ENCODE assay signal across 8 cellular contexts in genomic region chr12:106841471-106842302, GRCh38.
DNase-seq lines count a peak whose midpoint lies in the region; ATAC-seq and TF ChIP-seq lines count a peak whose summit lies in the region.

No MANE protein-coding gene starts in this region.

- H3K27me3 ChIP-seq in PC-9 (ENCODE audit: insufficient read depth, low read depth) (no peaks in the 10 kb centered on the region), mammary epithelial cell (ENCODE audit: insufficient read depth, low read length) (no peaks in the 10 kb centered on the region)

- H3K9me3 ChIP-seq in PC-9 (ENCODE audit: insufficient read depth, low read depth) (no peaks in the 10 kb centered on the region), mammary epithelial cell (replicated peaks; ENCODE audit: insufficient read depth, low read length) (no peaks in the 10 kb centered on the region)

- no peaks in the 10 kb centered on the region; the same call in 1 of the 2 replicates for H3F3A ChIP-seq in PC-9 (ENCODE audit: insufficient read depth, low read depth)

- TF ChIP-seq CTCF in PC-9 (conservative IDR thresholded peaks at IDR 0.05) (peak; percentile 78), mammary epithelial cell (conservative IDR thresholded peaks at IDR 0.05 in 1 of 2, IDR thresholded peaks at IDR 0.05 in 1 of 2; ENCODE audit: extremely low read depth in 1 of 2, insufficient read depth in 1 of 2, low read depth in 1 of 2, low read length in 2 of 2) (peak; percentile 50 to 60)

- H3K9me2 ChIP-seq in PC-9 (ENCODE audit: insufficient read depth) = no peaks in the 10 kb centered on the region

- POLR2A ChIA-PET in PC-9 (lab: Charles Lee; ENCODE audit: unreplicated experiment) = interaction anchor here (0.7 kb wide), 1 partner anchor 237 kb away, joined by 6 read pairs; no protein-coding TSS in a partner anchor

- H3K4me1 Mint-ChIP-seq in stimulated activated naive B cell treated with anti-CD40 and anti-IgM and Interleukin-4, amounts not matched to agents 10 μg/mL and 1 μg/mL and 100 μg/mL, for 72 hours = no peaks in the 10 kb centered on the region

- H3K4me3 Mint-ChIP-seq in stimulated activated naive B cell treated with anti-CD40 and anti-IgM and Interleukin-4, amounts not matched to agents 10 μg/mL and 1 μg/mL and 100 μg/mL, for 72 hours = no peak overlapping the region

- peaks cover 3 to 5% of the 10 kb centered on the region in 2 donors for H3K36me3 Mint-ChIP-seq in stimulated activated naive B cell treated with anti-CD40 and anti-IgM and Interleukin-4, amounts not matched to agents 10 μg/mL and 1 μg/mL and 100 μg/mL, for 72 hours

- in situ Hi-C loops in mammary epithelial cell (cut with MboI; ENCODE audit: low sequenced_read_pairs in 2 of 2) = loop anchor here (25.0 kb wide), 1 partner anchor 454 kb away; no protein-coding TSS in a partner anchor

- CTCF ChIA-PET in PC-9 (lab: Charles Lee) (interaction anchor here (0.5 to 1.3 kb wide), 4 partner anchors 455 to 486 kb away, joined by 3 to 7 read pairs (median 4); no protein-coding TSS in a partner anchor), mammary epithelial cell (lab: Charles Lee; ENCODE audit: low non-redundant PET) (interaction anchor here (0.5 to 1.2 kb wide), 5 partner anchors 78 to 584 kb away, joined by 3 to 11 read pairs (median 4); partner anchors contain the start of gene POLR3B)

- no peak overlapping the region for H3K4me3 ChIP-seq in PC-9
- H3K4me3 ChIP-seq in mammary epithelial cell (replicated peaks in 1 of 3; ENCODE audit: insufficient read depth in 1 of 3, low read depth in 2 of 3, low read length in 3 of 3) = no peak overlapping the region

- H3K27me3 Mint-ChIP-seq in stimulated activated naive B cell treated with anti-CD40 and anti-IgM and Interleukin-4, amounts not matched to agents 10 μg/mL and 1 μg/mL and 100 μg/mL, for 72 hours = peaks cover 8 to 16% of the 10 kb centered on the region in 2 donors

- no peaks in the 10 kb centered on the region for H4K20me1 ChIP-seq in PC-9 (ENCODE audit: insufficient read depth)
- no peaks in the 10 kb centered on the region for H4K20me1 ChIP-seq in mammary epithelial cell (ENCODE audit: insufficient read depth, low read length)

- dilution Hi-C loops in mammary epithelial cell (cut with HindIII; ENCODE audit: low sequenced_read_pairs) = no loop called here

- peak; percentile 41 to 43 for ATAC-seq in stimulated activated naive B cell treated with anti-CD40 and anti-IgM and Interleukin-4, amounts not matched to agents 10 μg/mL and 1 μg/mL and 100 μg/mL, for 72 hours (replicated peaks)
- ATAC-seq in HG02798 (IDR thresholded peaks at IDR 0.05; ENCODE audit: poor library complexity, unreplicated experiment) = no peak

- H2AFZ ChIP-seq in PC-9 (no peak overlapping the region), mammary epithelial cell (ENCODE audit: low read depth, low read length) (no peak overlapping the region)

- DNase-seq in DMS 273 (lab: John Stamatoyannopoulos, UW; ENCODE audit: unreplicated experiment) = peak; percentile 58
- DNase-seq in DMS 273 treated with DMSO at 0.1 percent for 48 hours (lab: John Stamatoyannopoulos, UW) = no peak
- peak; percentile 25 for DNase-seq in HPDE6-E6E7 (ENCODE audit: extremely low spot score)
- peak in 1 of 2 experiments; percentile 14 for DNase-seq in PC-9
- DNase-seq in mammary epithelial cell = peak; percentile 17
- peak; percentile 72 for DNase-seq in kidney glomerular epithelial cell (lab: John Stamatoyannopoulos, UW)
- no peak for DNase-seq in stimulated activated naive B cell treated with anti-CD40 and anti-IgM and Interleukin-4, amounts not matched to agents 10 μg/mL and 1 μg/mL and 100 μg/mL, for 72 hours

- BruUV-seq in PC-9 (replicated peaks; lab: Mats Ljungman, UMichigan) (no TSS peak), mammary epithelial cell (replicated peaks; lab: Mats Ljungman, UMichigan) (no TSS peak)

- H3K27ac ChIP-seq in PC-9 = no peak overlapping the region
- no peak overlapping the region for H3K27ac ChIP-seq in mammary epithelial cell (ENCODE audit: insufficient read depth, low read depth, low read length)

- no peak overlapping the region for H3K4me2 ChIP-seq in PC-9
- no peak overlapping the region for H3K4me2 ChIP-seq in mammary epithelial cell (ENCODE audit: insufficient read depth, low read depth, low read length)

- H3K9me3 Mint-ChIP-seq in stimulated activated naive B cell treated with anti-CD40 and anti-IgM and Interleukin-4, amounts not matched to agents 10 μg/mL and 1 μg/mL and 100 μg/mL, for 72 hours = no peaks in the 10 kb centered on the region

- H3K9ac ChIP-seq in mammary epithelial cell (ENCODE audit: insufficient read depth, low read length) = no peak overlapping the region

- no peak overlapping the region for H3K27ac Mint-ChIP-seq in stimulated activated naive B cell treated with anti-CD40 and anti-IgM and Interleukin-4, amounts not matched to agents 10 μg/mL and 1 μg/mL and 100 μg/mL, for 72 hours

- intact Hi-C loops in PC-9 (cut with micrococcal nuclease; ENCODE audit: unreplicated experiment) (loop anchor here (1.0 to 2.0 kb wide), 2 partner anchors 455 to 615 kb away; no protein-coding TSS in a partner anchor), mammary epithelial cell (cut with micrococcal nuclease) (loop anchor here (1.0 to 10.0 kb wide), 4 partner anchors 83 to 484 kb away; partner anchors contain the start of gene POLR3B)

- H3K4me1 ChIP-seq in PC-9 (replicated peaks; ENCODE audit: insufficient read depth) (peaks cover 16% of the 10 kb centered on the region), mammary epithelial cell (ENCODE audit: insufficient read depth, low read length) (no peaks in the 10 kb centered on the region)

- H3K79me2 ChIP-seq in PC-9 (ENCODE audit: low read depth) = no peaks in the 10 kb centered on the region
- H3K79me2 ChIP-seq in mammary epithelial cell (ENCODE audit: insufficient read depth, low read length) = no peaks in the 10 kb centered on the region

- H3K36me3 ChIP-seq in PC-9 (ENCODE audit: low read depth) (0 out of 2 replicates have a peak, but pooled peaks cover 6% of the 10 kb centered on the region), mammary epithelial cell (ENCODE audit: insufficient read depth, low read length) (no peaks in the 10 kb centered on the region)

- 6% methylated on average over 1 of the region's 1 CpG for WGBS in mammary epithelial cell (ENCODE audit: low coverage, missing lambda C conversion rate)

Comparison
In these comparisons a context has a peak if more than half of its experiments do, and no peak if none do; other contexts are left out.
1. DNase-seq: peak in DMS 273 (single experiment), HPDE6-E6E7 (single experiment), mammary epithelial cell (single experiment) and kidney glomerular epithelial cell (single experiment); none in DMS 273 treated with DMSO at 0.1 percent for 48 hours (single experiment) and stimulated activated naive B cell treated with anti-CD40 and anti-IgM and Interleukin-4, amounts not matched to agents 10 μg/mL and 1 μg/mL and 100 μg/mL, for 72 hours (single experiment).